In genomic region chr12:12725956-12726542, GRCh38 we compare ENCODE assay signal across 8 cellular contexts. TPM values are rescaled to one million over a fixed set of nuclear protein-coding genes. Genes with fewer than 3 reads are reported as not detected.
DNase-seq lines count a peak whose midpoint lies in the region; ATAC-seq and TF ChIP-seq lines count a peak whose summit lies in the region.

No MANE protein-coding gene starts in this region.

- H2AFZ ChIP-seq in smooth muscle cell (ENCODE audit: low read depth) = peak overlapping the region; percentile 86

- H3K4me3 Mint-ChIP-seq in T-helper 17 cell = peak overlapping the region; percentile 97
- peak overlapping the region; percentile 92 for H3K4me3 Mint-ChIP-seq in glutamatergic neuron (ENCODE audit: unreplicated experiment)

- peak overlapping the region; percentile 99 for H3K4me2 ChIP-seq in smooth muscle cell

- H3K27ac Mint-ChIP-seq in T-helper 17 cell (peak overlapping the region; percentile 100), glutamatergic neuron (ENCODE audit: unreplicated experiment) (peak overlapping the region; percentile 60)

- H3K9me3 Mint-ChIP-seq in glutamatergic neuron (ENCODE audit: unreplicated experiment) = peaks cover 10% of the 10 kb centered on the region

- H3K9me3 ChIP-seq in HAP-1 (no peaks in the 10 kb centered on the region), T-helper 17 cell (ENCODE audit: control insufficient read depth, low read length, poor library complexity, severe bottlenecking) (no peaks in the 10 kb centered on the region), smooth muscle cell (replicated peaks; ENCODE audit: low read depth) (no peaks in the 10 kb centered on the region)

- peaks cover 32% of the 10 kb centered on the region for H3F3A ChIP-seq in smooth muscle cell (ENCODE audit: low read depth)

- H3K36me3 ChIP-seq in HAP-1 (replicated peaks) (peaks cover 17% of the 10 kb centered on the region), smooth muscle cell (ENCODE audit: low read depth) (no peaks in the 10 kb centered on the region)

- peak overlapping the region; percentile 78 for H3K27ac ChIP-seq in smooth muscle cell (ENCODE audit: low read depth)

- ATAC-seq in T-helper 17 cell (no peak), HG02571 (IDR thresholded peaks at IDR 0.05; ENCODE audit: unreplicated experiment) (no peak)

- H3K36me3 Mint-ChIP-seq in T-helper 17 cell (ENCODE audit: low read depth) = peaks cover 8% of the 10 kb centered on the region
- H3K36me3 Mint-ChIP-seq in glutamatergic neuron (ENCODE audit: unreplicated experiment) = no peaks in the 10 kb centered on the region

- WGBS in smooth muscle cell (ENCODE audit: low lambda C conversion rate) = 2% methylated on average over 25 of the region's 26 CpGs

- TF ChIP-seq CTCF in glutamatergic neuron (IDR thresholded peaks at IDR 0.05; ENCODE audit: partially characterized antibody, unreplicated experiment) (no peak), smooth muscle cell (IDR thresholded peaks at IDR 0.05; ENCODE audit: borderline replicate concordance, insufficient read depth, poor library complexity, severe bottlenecking) (no peak)

- H3K9ac ChIP-seq in smooth muscle cell (ENCODE audit: low read depth) = peak overlapping the region; percentile 59

- H3K27me3 Mint-ChIP-seq in T-helper 17 cell (no peaks in the 10 kb centered on the region), glutamatergic neuron (ENCODE audit: unreplicated experiment) (peaks cover 1% of the 10 kb centered on the region)

- H3K4me3 ChIP-seq in HAP-1 = peak overlapping the region; percentile 72
- peak overlapping the region; percentile 84 for H3K4me3 ChIP-seq in smooth muscle cell

- H3K27me3 ChIP-seq in HAP-1 (ENCODE audit: low read depth) (no peaks in the 10 kb centered on the region), smooth muscle cell (ENCODE audit: low read depth) (no peaks in the 10 kb centered on the region)

- DNase-seq in HAP-1 (ENCODE audit: low spot score in 2 of 2) (no peak), T-helper 17 cell (no peak), glutamatergic neuron (no peak), smooth muscle cell (lab: John Stamatoyannopoulos, UW; ENCODE audit: unreplicated experiment) (no peak), GF-D8 (lab: John Stamatoyannopoulos, UW) (no peak), AG08395 (ENCODE audit: low spot score) (no peak), glomerular visceral epithelial cell (ENCODE audit: extremely low spot score) (no peak)

- H3K4me1 ChIP-seq in HAP-1 (peaks cover 16% of the 10 kb centered on the region), smooth muscle cell (ENCODE audit: low read depth) (peaks cover 20% of the 10 kb centered on the region)

- peaks cover 1% of the 10 kb centered on the region for H3K79me2 ChIP-seq in smooth muscle cell (ENCODE audit: low read depth)

- in situ Hi-C loops in HAP-1 (cut with MboI; ENCODE audit: low sequenced_read_pairs) = no loop called here

- H3K4me1 Mint-ChIP-seq in T-helper 17 cell = peaks cover 37% of the 10 kb centered on the region
- H3K4me1 Mint-ChIP-seq in glutamatergic neuron (ENCODE audit: low read depth, unreplicated experiment) = peaks cover 2% of the 10 kb centered on the region

- no peaks in the 10 kb centered on the region for H4K20me1 ChIP-seq in smooth muscle cell (ENCODE audit: low read depth)

RNA-seq across cellular contexts. Expression of gene CDKN1B, which starts 8.9 kb away (rescaled TPM):
- 100 to 1,000 TPM; 202 to 252 TPM for total RNA-seq in T-helper 17 cell
- 36.0 TPM for total RNA-seq in glutamatergic neuron (ENCODE audit: unreplicated experiment)
- total RNA-seq in smooth muscle cell = 17.4 and 17.7 TPM in 2 replicates
- 2.4 and 3.0 TPM in 2 replicates for polyA plus RNA-seq in smooth muscle cell

RNA-seq across cellular contexts. Expression of gene GPR19, which starts 30.1 kb away (rescaled TPM):
- total RNA-seq in T-helper 17 cell (1 to 10 TPM; 2.0 to 2.1 TPM), glutamatergic neuron (ENCODE audit: unreplicated experiment) (12.4 TPM), smooth muscle cell (0.31 and 1.5 TPM in 2 replicates)
- polyA plus RNA-seq in smooth muscle cell = 0.82 and 1.2 TPM in 2 replicates

RNA-seq across cellular contexts. Expression of gene APOLD1, which starts 59.4 kb away (rescaled TPM):
- total RNA-seq in T-helper 17 cell (1 to 10 TPM; 3.1 to 5.1 TPM), glutamatergic neuron (ENCODE audit: unreplicated experiment) (0.86 TPM), smooth muscle cell (0.99 and 2.4 TPM in 2 replicates)
- polyA plus RNA-seq in smooth muscle cell = 0.77 and 1.8 TPM in 2 replicates
